9 cellular contexts compared by ENCODE assay signal in genomic region chr12:131912526-131913274, GRCh38. TPM values are rescaled to one million over a fixed set of nuclear protein-coding genes. Genes with fewer than 3 reads are reported as not detected.
DNase-seq lines count a peak whose midpoint lies in the region; ATAC-seq and TF ChIP-seq lines count a peak whose summit lies in the region.
"Had no signal": no experiment of that assay in that cellular context is flagged by ENCODE, and none has a peak within 500 bp of the region (broad histone marks: within the 10 kb centered on the region; RNA-seq: fewer than 3 reads in every experiment).

No MANE protein-coding gene starts in this region.

- H3K36me3 ChIP-seq in mesodermal cell (ENCODE audit: control insufficient read depth, insufficient read depth, low read length): peaks cover 83% of the 10 kb centered on the region

- TF ChIP-seq CTCF in AG10803 (conservative IDR thresholded peaks at IDR 0.05; ENCODE audit: low read length): no peak

- peak; percentile 80 for DNase-seq in AG10803 (ENCODE audit: low read depth)
- DNase-seq in NCI-H2196 treated with DMSO at 0.1 percent for 48 hours (lab: John Stamatoyannopoulos, UW; ENCODE audit: unreplicated experiment): peak; percentile 24
- DNase-seq in dermis blood vessel endothelial cell: peak; percentile 90
- no peak for DNase-seq in NK-92 treated with Interleukin-12 subunit alpha and Interleukin-12 subunit beta, amount 100 ng/mL, for 24 hours (lab: John Stamatoyannopoulos, UW)
- no peak for DNase-seq in DMS79 (lab: John Stamatoyannopoulos, UW)
- no peak for DNase-seq in T-helper 2 cell
- DNase-seq: stimulated activated CD4-positive, alpha-beta T cell treated with anti-CD3 and anti-CD28 coated beads, Interleukin-1b, Interleukin-23, amount 100 ng/mL, for 48 hours had no signal

- H3K4me3 ChIP-seq in AG10803 (ENCODE audit: low read length) (no peak overlapping the region), mesodermal cell (ENCODE audit: extremely low read depth, insufficient read depth, low read length, poor library complexity, severe bottlenecking) (no peak overlapping the region)

- H3K27ac ChIP-seq in mesodermal cell (ENCODE audit: low read depth, low read length, severe bottlenecking): peak overlapping the region; percentile 16

- ATAC-seq in GM19035 (IDR thresholded peaks at IDR 0.05; ENCODE audit: unreplicated experiment): no peak

- 87 to 93% methylated on average over 16 to 19 of the region's 20 CpGs for WGBS in mesodermal cell (ENCODE audit: insufficient coverage in 2 of 2), 2 experiments

- H3K4me1 ChIP-seq in mesodermal cell (ENCODE audit: control insufficient read depth, insufficient read depth, low read length, poor library complexity, severe bottlenecking): peaks cover 14% of the 10 kb centered on the region

- no peaks in the 10 kb centered on the region for H3K9me3 ChIP-seq in mesodermal cell (ENCODE audit: control insufficient read depth, low read length)

RNA-seq across cellular contexts. Expression of gene PUS1, which starts 16.4 kb away (rescaled TPM):
- total RNA-seq in dermis blood vessel endothelial cell: 12.3 and 17.6 TPM in 2 replicates
- 14.7 TPM for polyA plus RNA-seq in mesodermal cell (2013, experiment 1 of 2)
- 11.0 TPM for polyA plus RNA-seq in mesodermal cell (2013, experiment 2 of 2)

RNA-seq across cellular contexts. Expression of gene ULK1, which starts 18.3 kb away (rescaled TPM):
- 13.8 and 23.5 TPM in 2 replicates for total RNA-seq in dermis blood vessel endothelial cell
- polyA plus RNA-seq in mesodermal cell (2013, experiment 1 of 2): 36.6 TPM
- polyA plus RNA-seq in mesodermal cell (2013, experiment 2 of 2): 28.0 TPM

RNA-seq across cellular contexts. Expression of gene EP400, which starts 37.0 kb away (rescaled TPM):
- total RNA-seq in dermis blood vessel endothelial cell: 9.7 and 20.3 TPM in 2 replicates
- polyA plus RNA-seq in mesodermal cell (2013, experiment 1 of 2): 30.8 TPM
- polyA plus RNA-seq in mesodermal cell (2013, experiment 2 of 2): 23.7 TPM

Comparison
In these comparisons a context has a peak if more than half of its experiments do, and no peak if none do; other contexts are left out.
1. DNase-seq: peak in AG10803 (single experiment), NCI-H2196 treated with DMSO at 0.1 percent for 48 hours (single experiment) and dermis blood vessel endothelial cell (single experiment); none in NK-92 treated with Interleukin-12 subunit alpha and Interleukin-12 subunit beta, amount 100 ng/mL, for 24 hours (single experiment), DMS79 (single experiment) and T-helper 2 cell (0 of 5).